8 cellular contexts compared by ENCODE assay signal in genomic region chr6:112320148-112320547, GRCh38. TPM values are rescaled to one million over a fixed set of nuclear protein-coding genes. Genes with fewer than 3 reads are reported as not detected.
"Had no signal": no experiment of that assay in that cellular context is flagged by ENCODE, and none has a peak within 500 bp of the region (broad histone marks: within the 10 kb centered on the region; RNA-seq: fewer than 3 reads in every experiment).

No MANE protein-coding gene starts in this region.

RNA-seq across cellular contexts. Expression of gene RFPL4B, which starts 27.0 kb away (rescaled TPM):
- total RNA-seq: OCI-LY7, Peyer's patch, Right ventricle myocardium inferior, Right ventricle myocardium superior, RPMI7951, SJSA1, T-cell had no signal
- polyA plus RNA-seq: SK-N-SH had no signal
